In the genomic region with DNA sequence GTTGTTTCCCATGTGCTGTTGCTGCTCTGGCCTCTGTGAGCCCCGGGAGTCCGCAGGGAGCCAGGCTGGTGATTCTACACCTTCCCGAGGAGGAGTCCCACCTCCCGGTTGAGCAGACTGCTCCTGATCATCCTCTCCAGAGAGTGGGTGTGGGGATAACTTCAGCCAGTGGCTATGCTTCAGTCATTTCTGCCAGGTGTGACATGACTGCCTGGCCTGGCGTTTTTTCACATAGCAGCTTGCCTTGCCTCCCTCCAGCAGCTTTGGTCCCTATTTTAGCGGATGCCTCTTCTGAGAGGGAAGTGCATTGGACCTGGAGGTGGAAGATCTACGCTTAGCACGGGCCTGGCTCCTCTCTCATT, we compare ENCODE assay signal across 20 cellular contexts. TPM values are rescaled to one million over a fixed set of nuclear protein-coding genes. Genes with fewer than 3 reads are reported as not detected.
"Had no signal": no experiment of that assay in that cellular context is flagged by ENCODE, and none has a peak within 500 bp of the region (broad histone marks: within the 10 kb centered on the region; RNA-seq: fewer than 3 reads in every experiment).

No MANE protein-coding gene starts in this region.

- H3K27me3 ChIP-seq: dorsolateral prefrontal cortex, spleen, tibial artery had no signal

- H3K4me3 ChIP-seq: dorsolateral prefrontal cortex, lower lobe of right lung, spleen, tibial artery had no signal

- H3K27me3 Mint-ChIP-seq: activated CD4-positive, alpha-beta memory T cell treated with anti-CD3 and anti-CD28 coated beads for 36 hours; activated CD4-positive, alpha-beta T cell treated with anti-CD3 and anti-CD28 coated beads for 36 hours; activated CD8-positive, alpha-beta memory T cell treated with anti-CD3 and anti-CD28 coated beads, Interleukin-2, amount 10 ng/mL, durations not matched to agents 7 days and 5 days; activated naive CD8-positive, alpha-beta T cell; natural killer cell treated with Interleukin-12 subunit alpha and Interleukin-12 subunit beta and Interleukin-15 and Interleukin-18, amount 100 ng/mL, for 72 hours had no signal

- H3K4me3 Mint-ChIP-seq: activated CD4-positive, alpha-beta memory T cell treated with anti-CD3 and anti-CD28 coated beads for 36 hours; activated CD4-positive, alpha-beta T cell treated with anti-CD3 and anti-CD28 coated beads for 36 hours; activated CD8-positive, alpha-beta memory T cell treated with anti-CD3 and anti-CD28 coated beads, Interleukin-2, amount 10 ng/mL, durations not matched to agents 7 days and 5 days; activated naive CD8-positive, alpha-beta T cell; natural killer cell treated with Interleukin-12 subunit alpha and Interleukin-12 subunit beta and Interleukin-15 and Interleukin-18, amount 100 ng/mL, for 72 hours; T-helper 2 cell treated with Interferon-gamma antibody and Interleukin-4, amounts not matched to agents 5 μg/mL and 100 μg/mL, for 36 hours had no signal

- ATAC-seq: activated CD4-positive, alpha-beta T cell treated with anti-CD3 and anti-CD28 coated beads for 36 hours; activated CD8-positive, alpha-beta memory T cell treated with anti-CD3 and anti-CD28 coated beads, Interleukin-2, amount 10 ng/mL, durations not matched to agents 7 days and 5 days; left cardiac atrium; lower lobe of right lung; natural killer cell treated with Interleukin-12 subunit alpha and Interleukin-12 subunit beta and Interleukin-15 and Interleukin-18, amount 100 ng/mL, for 72 hours had no signal

- H3K9me3 Mint-ChIP-seq: activated CD4-positive, alpha-beta memory T cell treated with anti-CD3 and anti-CD28 coated beads for 36 hours; natural killer cell treated with Interleukin-12 subunit alpha and Interleukin-12 subunit beta and Interleukin-15 and Interleukin-18, amount 100 ng/mL, for 72 hours; T-helper 2 cell treated with Interferon-gamma antibody and Interleukin-4, amounts not matched to agents 5 μg/mL and 100 μg/mL, for 36 hours had no signal

- H3K9me3 ChIP-seq: lower lobe of right lung, spleen, tibial artery had no signal

- H3K27ac ChIP-seq: epithelial cell of prostate, lower lobe of right lung, parathyroid adenoma, tibial artery had no signal

- DNase-seq: activated CD4-positive, alpha-beta memory T cell treated with anti-CD3 and anti-CD28 coated beads for 36 hours; activated CD4-positive, alpha-beta T cell treated with anti-CD3 and anti-CD28 coated beads for 36 hours; activated CD8-positive, alpha-beta memory T cell treated with anti-CD3 and anti-CD28 coated beads, Interleukin-2, amount 10 ng/mL, durations not matched to agents 7 days and 5 days; activated gamma-delta T cell; amniotic stem cell; caudate nucleus; dorsolateral prefrontal cortex; foreskin fibroblast; hippocampal formation; left cardiac atrium; lower lobe of right lung; spleen; stimulated activated naive CD4-positive, alpha-beta T cell treated with Interleukin-2 at 50 U/mL for 16 hours; tibial artery had no signal

- H3K27ac Mint-ChIP-seq: activated CD4-positive, alpha-beta T cell treated with anti-CD3 and anti-CD28 coated beads for 36 hours had no signal

- H3K9ac ChIP-seq: parathyroid adenoma had no signal

- H3K4me1 ChIP-seq: parathyroid adenoma, tibial artery had no signal

RNA-seq across cellular contexts. Expression of gene GHRL, which starts 1.6 kb away (rescaled TPM):
- total RNA-seq: urinary bladder had no signal
